ENCODE assay signal across 8 cellular contexts in the genomic region with DNA sequence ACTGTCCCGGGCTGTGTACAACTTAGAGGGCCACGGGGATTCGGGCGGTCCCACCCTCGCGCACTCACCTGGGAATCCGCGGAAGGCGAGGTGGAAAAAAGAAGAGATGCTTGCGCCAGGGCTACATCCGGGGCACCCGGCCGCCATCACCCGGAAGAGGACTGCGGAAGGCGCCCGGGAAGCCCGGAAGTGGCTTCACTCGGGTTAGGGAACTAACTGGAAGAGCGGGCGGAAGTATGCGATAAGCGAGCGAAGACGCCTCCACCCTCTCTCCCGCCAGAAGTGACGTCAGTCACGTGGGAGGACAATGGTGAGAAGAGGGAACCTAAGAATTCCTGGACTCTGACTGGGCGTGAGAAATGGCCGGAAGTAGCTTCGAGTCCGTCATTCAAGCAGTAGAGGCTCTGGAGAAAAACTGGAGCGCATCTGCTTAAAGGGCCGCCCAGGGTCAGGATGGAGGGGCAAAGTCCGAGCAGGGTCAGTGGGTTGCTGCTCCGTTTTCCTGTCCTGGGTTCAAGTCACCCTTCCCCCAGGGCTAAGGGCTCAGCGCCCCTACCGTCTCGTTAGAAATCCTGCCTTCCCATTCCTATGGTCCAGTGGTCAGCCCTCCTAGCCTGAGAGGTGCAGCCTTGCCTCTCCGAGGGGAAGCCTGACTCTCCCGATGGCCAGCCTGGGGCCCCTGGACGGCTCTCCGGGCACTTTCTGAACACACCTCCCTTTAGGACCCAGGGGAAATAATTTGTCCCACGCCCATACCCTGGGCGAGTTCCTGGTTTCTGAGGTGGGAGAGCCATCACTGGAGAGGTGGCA. TPM values are rescaled to one million over a fixed set of nuclear protein-coding genes. Genes with fewer than 3 reads are reported as not detected.
DNase-seq lines count a peak whose midpoint lies in the region; ATAC-seq, FAIRE-seq and TF ChIP-seq lines count a peak whose summit lies in the region.

A gene (minus strand): TSS at position 165 of the 810 bp plus-strand sequence. CDS start 627 bp downstream, outside the sequence.

- H3K4me1 Mint-ChIP-seq in activated B cell treated with CpG ODN at 0.5 μM for 24 hours = peaks cover 49% of the 10 kb centered on the region

- H3K4me1 ChIP-seq in A549 = peaks cover 50% of the 10 kb centered on the region

- no peaks in the 10 kb centered on the region for H3K27me3 Mint-ChIP-seq in activated B cell treated with CpG ODN at 0.5 μM for 24 hours

- H3K9me3 ChIP-seq in A549 = no peaks in the 10 kb centered on the region

- no peaks in the 10 kb centered on the region for H3K9me3 Mint-ChIP-seq in activated B cell treated with CpG ODN at 0.5 μM for 24 hours

- TF ChIP-seq RAD21 in A549 (conservative IDR thresholded peaks at IDR 0.05 in 1 of 2, IDR thresholded peaks at IDR 0.05 in 1 of 2) = 0 out of 5 replicates have a peak, but pooled peaks of 1 of the 2 experiments have one; percentile 20

- peak; percentile 85 to 91 for ATAC-seq in A549
- peak; percentile 44 for ATAC-seq in GM18870 (IDR thresholded peaks at IDR 0.05; ENCODE audit: unreplicated experiment)
- ATAC-seq in HG03139 (IDR thresholded peaks at IDR 0.05; ENCODE audit: unreplicated experiment) = peak; percentile 55
- ATAC-seq in activated B cell treated with CpG ODN at 0.5 μM for 24 hours (ENCODE audit: low read depth) = peak; percentile 84

- under 1% methylated on average over 43 of the region's 45 CpGs for WGBS in A549 (ENCODE audit: missing lambda C conversion rate)

- H3K4me2 ChIP-seq in A549 = peak within 1 kb of the TSS; percentile 72

- DNase-seq in A549 (ENCODE audit: low read depth in 1 of 2, low spot score in 1 of 2) (peak; percentile 95 to 100), NCI-H226 (peak; percentile 100), activated B cell treated with CpG ODN at 0.5 μM for 24 hours (peak; percentile 81), cardiac fibroblast (ENCODE audit: low read depth in 2 of 2) (peak; percentile 100), iPS-NIHi11 (ENCODE audit: low spot score) (peak; percentile 93)

- TF ChIP-seq EP300 in A549 (IDR thresholded peaks at IDR 0.05) = no peak; a peak in 1 of 5 replicates

- CTCF ChIA-PET in A549 (lab: Yijun Ruan, JAX) = interaction anchor here (0.8 to 2.7 kb wide), 5 partner anchors 12 to 54 kb away, joined by 3 to 10 read pairs (median 3); a partner anchor contains a TSS
- CTCF ChIA-PET in activated B cell treated with CpG ODN at 0.5 μM for 24 hours (lab: Charles Lee) = interaction anchor here (1.9 to 2.7 kb wide), 2 partner anchors 16 to 54 kb away, joined by 7 to 10 read pairs; a partner anchor contains a TSS

- POLR2A ChIA-PET in A549 (lab: Yijun Ruan, JAX) (interaction anchor here (0.6 to 2.2 kb wide), 3 partner anchors 16 to 213 kb away, joined by 3 to 17 read pairs (median 4); a partner anchor contains a TSS), activated B cell treated with CpG ODN at 0.5 μM for 24 hours (lab: Charles Lee) (interaction anchor here (1.0 to 4.5 kb wide), 13 partner anchors 14 to 263 kb away, joined by 3 to 36 read pairs (median 9); a partner anchor contains a TSS)

- peak within 1 kb of the TSS; percentile 91 for H3K27ac Mint-ChIP-seq in activated B cell treated with CpG ODN at 0.5 μM for 24 hours

- peaks cover 76% of the 10 kb centered on the region for H3K36me3 Mint-ChIP-seq in activated B cell treated with CpG ODN at 0.5 μM for 24 hours (ENCODE audit: low read depth)

- H3K4me3 ChIP-seq in A549 (peak within 1 kb of the TSS; percentile 70), cardiac fibroblast (replicated peaks in 1 of 2; ENCODE audit: low read depth in 2 of 2, low read length in 2 of 2) (peak within 1 kb of the TSS; percentile 95 to 96), skin epidermis (peak within 1 kb of the TSS; percentile 68 to 97 (median 77))

- 0 out of 2 replicates have a peak, but pooled peaks have one; percentile 31 for TF ChIP-seq POLR2A in A549 (IDR thresholded peaks at IDR 0.05; ENCODE audit: low read length)

- peak; percentile 82 for FAIRE-seq in A549 (lab: Jason Lieb, UNC)

- H3K4me3 Mint-ChIP-seq in activated B cell treated with CpG ODN at 0.5 μM for 24 hours = peak within 1 kb of the TSS; percentile 96

- H3K27ac ChIP-seq in A549 (peak within 1 kb of the TSS; percentile 87 to 96), skin epidermis (peak within 1 kb of the TSS; percentile 68 to 97 (median 94))

- intact Hi-C loops in activated B cell treated with CpG ODN at 0.5 μM for 24 hours (cut with micrococcal nuclease) = loop anchor here (1.0 to 2.0 kb wide), 4 partner anchors 15 to 39 kb away; a partner anchor contains a TSS

- no peak for TF ChIP-seq CTCF in A549 (IDR thresholded peaks at IDR 0.05)
- TF ChIP-seq CTCF in activated B cell treated with CpG ODN at 0.5 μM for 24 hours (IDR thresholded peaks at IDR 0.05) = no peak
- TF ChIP-seq CTCF in cardiac fibroblast (IDR thresholded peaks at IDR 0.05; ENCODE audit: low read depth, low read length) = no peak

TF ChIP-seq in A549, 52 proteins besides CTCF, POLR2A, EP300 and RAD21 (continues in another document):
- TF ChIP-seq CHD4 (IDR thresholded peaks at IDR 0.05; ENCODE audit: borderline replicate concordance) = no peak; the same call in 1 of the 2 replicates
- peak in 1 of 2 experiments; percentile 51; a peak in 1 of 4 replicates for TF ChIP-seq CEBPB (IDR thresholded peaks at IDR 0.05)
- TF ChIP-seq NPAS2 (CRISPR knock-in tag; IDR thresholded peaks at IDR 0.05; ENCODE audit: borderline replicate concordance) = no peak
- no peak for TF ChIP-seq POLR2AphosphoS2 (conservative IDR thresholded peaks at IDR 0.05; ENCODE audit: low read length)
- no peak for TF ChIP-seq EHMT2 (IDR thresholded peaks at IDR 0.05; ENCODE audit: low read depth)
- TF ChIP-seq HOXB13 (CRISPR knock-in tag; IDR thresholded peaks at IDR 0.05; ENCODE audit: low read depth) = no peak; the same call in 1 of the 2 replicates
- TF ChIP-seq RNF2 (IDR thresholded peaks at IDR 0.05; ENCODE audit: borderline replicate concordance, low read depth) = no peak
- no peak for TF ChIP-seq MAFK (IDR thresholded peaks at IDR 0.05; ENCODE audit: partially characterized antibody)
- no peak for TF ChIP-seq HDAC2 (IDR thresholded peaks at IDR 0.05)
- 0 out of 2 replicates have a peak, but pooled peaks have one; percentile 13 for TF ChIP-seq RFX5 (IDR thresholded peaks at IDR 0.05)
- 0 out of 2 replicates have a peak, but pooled peaks have one; percentile 25 for TF ChIP-seq HOXB5 (CRISPR knock-in tag; IDR thresholded peaks at IDR 0.05)
- TF ChIP-seq FOSL2 (IDR thresholded peaks at IDR 0.05) = no peak
- TF ChIP-seq FOSL2 (CRISPR knock-in tag; IDR thresholded peaks at IDR 0.05) = peak; percentile 66
- TF ChIP-seq TP53 (CRISPR knock-in tag; IDR thresholded peaks at IDR 0.05) = peak; percentile 82; the same call in 1 of the 2 replicates
- TF ChIP-seq ZSCAN20 (CRISPR knock-in tag; IDR thresholded peaks at IDR 0.05) = no peak
- 0 out of 2 replicates have a peak, but pooled peaks have one; percentile 46 for TF ChIP-seq RARB (CRISPR knock-in tag; IDR thresholded peaks at IDR 0.05)
- peak; percentile 61; the same call in 1 of the 2 replicates for TF ChIP-seq PHF8 (IDR thresholded peaks at IDR 0.05; ENCODE audit: borderline replicate concordance, low read depth)
- TF ChIP-seq GATA3 (IDR thresholded peaks at IDR 0.05; ENCODE audit: borderline replicate concordance) = no peak
- no peak for TF ChIP-seq SREBF2 (IDR thresholded peaks at IDR 0.05)
- TF ChIP-seq FOXS1 (CRISPR knock-in tag; IDR thresholded peaks at IDR 0.05) = no peak
- TF ChIP-seq HEYL (CRISPR knock-in tag; IDR thresholded peaks at IDR 0.05) = no peak
- TF ChIP-seq, protein P1, sequence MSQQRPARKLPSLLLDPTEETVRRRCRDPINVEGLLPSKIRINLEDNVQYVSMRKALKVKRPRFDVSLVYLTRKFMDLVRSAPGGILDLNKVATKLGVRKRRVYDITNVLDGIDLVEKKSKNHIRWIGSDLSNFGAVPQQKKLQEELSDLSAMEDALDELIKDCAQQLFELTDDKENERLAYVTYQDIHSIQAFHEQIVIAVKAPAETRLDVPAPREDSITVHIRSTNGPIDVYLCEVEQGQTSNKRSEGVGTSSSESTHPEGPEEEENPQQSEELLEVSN (IDR thresholded peaks at IDR 0.05; ENCODE audit: borderline replicate concordance, low read depth) = peak; percentile 96
- TF ChIP-seq SMC3 (IDR thresholded peaks at IDR 0.05) = no peak
- TF ChIP-seq KDM5A (IDR thresholded peaks at IDR 0.05) = no peak
- peak; percentile 84 to 97 for TF ChIP-seq JUN (IDR thresholded peaks at IDR 0.05)
- no peak for TF ChIP-seq CHD2 (IDR thresholded peaks at IDR 0.05; ENCODE audit: low read length, partially characterized antibody)
- peak; percentile 81 for TF ChIP-seq BHLHE40 (IDR thresholded peaks at IDR 0.05; ENCODE audit: low read depth, low read length)
- TF ChIP-seq KDM1A (IDR thresholded peaks at IDR 0.05; ENCODE audit: low read depth) = 0 out of 2 replicates have a peak, but pooled peaks have one; percentile 44
- 0 out of 2 replicates have a peak, but pooled peaks have one; percentile 1 for TF ChIP-seq MAZ (IDR thresholded peaks at IDR 0.05; ENCODE audit: borderline replicate concordance, low read depth, low read length)
- TF ChIP-seq, protein P2, sequence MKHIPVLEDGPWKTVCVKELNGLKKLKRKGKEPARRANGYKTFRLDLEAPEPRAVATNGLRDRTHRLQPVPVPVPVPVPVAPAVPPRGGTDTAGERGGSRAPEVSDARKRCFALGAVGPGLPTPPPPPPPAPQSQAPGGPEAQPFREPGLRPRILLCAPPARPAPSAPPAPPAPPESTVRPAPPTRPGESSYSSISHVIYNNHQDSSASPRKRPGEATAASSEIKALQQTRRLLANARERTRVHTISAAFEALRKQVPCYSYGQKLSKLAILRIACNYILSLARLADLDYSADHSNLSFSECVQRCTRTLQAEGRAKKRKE (CRISPR knock-in tag; IDR thresholded peaks at IDR 0.05; ENCODE audit: low read depth) = no peak
- TF ChIP-seq FOSB (CRISPR knock-in tag; IDR thresholded peaks at IDR 0.05) = no peak
- no peak for TF ChIP-seq TFCP2L1 (CRISPR knock-in tag; IDR thresholded peaks at IDR 0.05)

RNA-seq across cellular contexts. Expression of the gene that starts here (rescaled TPM):
- polyA plus RNA-seq in A549 (2011; rRNA removed) (33.9 and 35.6 TPM in 2 replicates), A549 (2017; fragmentation: RNase III; extraction: RNeasy Plus Mini Kit Qiagen cat#74134 plus additional on column Dnase treatment) (48.5 to 54.5 TPM (median 54.0 TPM) in 3 replicates)
- 29.0 and 31.3 TPM in 2 replicates for polyA plus RNA-seq in A549 (2012; cell fraction: cytosol; rRNA removed)
- 60.8 and 84.7 TPM in 2 replicates for polyA plus RNA-seq in A549 (2012; cell fraction: nucleus; rRNA removed)
- polyA minus RNA-seq in A549 (2011; rRNA and poly(A)+ RNA removed) = 29.2 and 30.8 TPM in 2 replicates
- total RNA-seq in activated B cell treated with CpG ODN at 0.5 μM for 24 hours = 87.8 and 88.0 TPM in 2 replicates

Comparison
In these comparisons a context has a peak if more than half of its experiments do, and no peak if none do; other contexts are left out.
1. Peak in every context shown above with its lines: DNase-seq, ATAC-seq, H3K4me3 ChIP-seq and H3K27ac ChIP-seq.